8 cellular contexts compared by ENCODE assay signal in genomic region chr19:15331419-15332310, GRCh38. TPM values are rescaled to one million over a fixed set of nuclear protein-coding genes. Genes with fewer than 3 reads are reported as not detected.
DNase-seq lines count a peak whose midpoint lies in the region; ATAC-seq lines count a peak whose summit lies in the region.

No MANE protein-coding gene starts in this region.

- ATAC-seq in GM18498 (IDR thresholded peaks at IDR 0.05; ENCODE audit: unreplicated experiment) (peak; percentile 44), HG02678 (IDR thresholded peaks at IDR 0.05; ENCODE audit: unreplicated experiment) (peak; percentile 49), esophagus mucosa (peak; percentile 57), GM18517 (IDR thresholded peaks at IDR 0.05; ENCODE audit: unreplicated experiment) (no peak)
- peak; percentile 65 to 66 for ATAC-seq in naive thymus-derived CD8-positive, alpha-beta T cell

- H3K27me3 Mint-ChIP-seq in naive thymus-derived CD8-positive, alpha-beta T cell = no peaks in the 10 kb centered on the region

- H3K4me3 Mint-ChIP-seq in naive thymus-derived CD8-positive, alpha-beta T cell = peak overlapping the region; percentile 87 to 98 (median 94)

- POLR2A ChIA-PET in naive thymus-derived CD8-positive, alpha-beta T cell (lab: Charles Lee) = interaction anchor here (0.5 to 3.6 kb wide), 16 partner anchors 19 to 1034 kb away, joined by 3 to 36 read pairs (median 3); partner anchors contain the start of genes AKAP8, AKAP8L and RASAL3

- DNase-seq in NOMO-1 treated with dmso at 0.1 percent for 144 hours (lab: John Stamatoyannopoulos, UW; ENCODE audit: unreplicated experiment) = peak; percentile 24
- peak; percentile 77 for DNase-seq in activated T-cell treated with anti-CD3 and anti-CD28 coated beads, Interleukin-2, amount 50 U/mL, for 1 hour
- DNase-seq in naive thymus-derived CD8-positive, alpha-beta T cell = peak; percentile 34 to 75 (median 60)
- peak; percentile 62 for DNase-seq in stimulated activated naive CD4-positive, alpha-beta T cell treated with Interleukin-2 at 50 U/mL for 16 hours (lab: John Stamatoyannopoulos, UW)

- H3K9me3 Mint-ChIP-seq in naive thymus-derived CD8-positive, alpha-beta T cell = no peaks in the 10 kb centered on the region

- H3K27ac Mint-ChIP-seq in naive thymus-derived CD8-positive, alpha-beta T cell = peak overlapping the region; percentile 84 to 97 (median 95)

- H3K4me1 Mint-ChIP-seq in naive thymus-derived CD8-positive, alpha-beta T cell = peaks cover 32 to 65% (median 56%) of the 10 kb centered on the region in 4 donors

- H3K36me3 Mint-ChIP-seq in naive thymus-derived CD8-positive, alpha-beta T cell = peaks cover 0 to 5% (median 0%) of the 10 kb centered on the region in 3 donors

RNA-seq across cellular contexts. Expression of gene BRD4, which starts 0.7 kb away (rescaled TPM):
- total RNA-seq in esophagus mucosa = 55.1 TPM
- total RNA-seq in naive thymus-derived CD8-positive, alpha-beta T cell = 100 to 1,000 TPM; 172 to 180 TPM
- polyA plus RNA-seq in naive thymus-derived CD8-positive, alpha-beta T cell = 10 to 100 TPM; 10.6 to 37.2 (median 11.5) TPM

RNA-seq across cellular contexts. Expression of gene AKAP8, which starts 47.9 kb away (rescaled TPM):
- total RNA-seq in esophagus mucosa = 22.0 TPM
- 10 to 100 TPM; 74.2 to 86.9 TPM for total RNA-seq in naive thymus-derived CD8-positive, alpha-beta T cell
- 10 to 100 TPM; 12.8 to 16.7 (median 14.2) TPM for polyA plus RNA-seq in naive thymus-derived CD8-positive, alpha-beta T cell

Comparison
In these comparisons a context has a peak if more than half of its experiments do, and no peak if none do; other contexts are left out.
1. DNase-seq: peak in every context shown above with its lines; median percentile 77 in activated T-cell treated with anti-CD3 and anti-CD28 coated beads, Interleukin-2, amount 50 U/mL, for 1 hour; 62 in stimulated activated naive CD4-positive, alpha-beta T cell treated with Interleukin-2 at 50 U/mL for 16 hours; 60 in naive thymus-derived CD8-positive, alpha-beta T cell; 24 in NOMO-1 treated with dmso at 0.1 percent for 144 hours.